In genomic region chr15:78932216-78932808, GRCh38 we compare ENCODE assay signal across 16 cellular contexts. TPM values are rescaled to one million over a fixed set of nuclear protein-coding genes. Genes with fewer than 3 reads are reported as not detected.
A peak's percentile ranks its signal among the peaks of the same experiment; 100 is the strongest.
DNase-seq lines count a peak whose midpoint lies in the region; ATAC-seq lines count a peak whose summit lies in the region.
"Had no signal": no experiment of that assay in that cellular context is flagged by ENCODE, and none has a peak within 500 bp of the region (broad histone marks: within the 10 kb centered on the region; RNA-seq: fewer than 3 reads in every experiment).

No MANE protein-coding gene starts in this region.

- no peak overlapping the region for H3K4ac ChIP-seq in neuronal stem cell (ENCODE audit: low read length)

- in situ Hi-C loops in G401 (cut with HindIII; ENCODE audit: low sequenced_read_pairs): no loop called here

- H3K18ac ChIP-seq in neuronal stem cell (ENCODE audit: low read length): peak overlapping the region; percentile 25

- WGBS in neuronal stem cell (ENCODE audit: extremely low coverage in 2 of 2, insufficient read length in 2 of 2, insufficient replicate concordance in 1 of 2), 2 donors: no CpG with 5 or more reads among the region's 13 CpGs

- peaks cover 4 to 6% of the 10 kb centered on the region in 2 donors for H3K36me3 ChIP-seq in neuronal stem cell (replicated peaks in 1 of 2; ENCODE audit: control insufficient read depth in 2 of 2, insufficient read depth in 2 of 2, low read length in 2 of 2)
- H3K36me3 ChIP-seq in CD8-positive, alpha-beta memory T cell (ENCODE audit: insufficient read depth, low read length): no peaks in the 10 kb centered on the region

- no peak overlapping the region for H2BK15ac ChIP-seq in neuronal stem cell (ENCODE audit: low read length)

- H3K27me3 ChIP-seq in neuronal stem cell (ENCODE audit: control insufficient read depth in 3 of 3, insufficient read depth in 3 of 3, low read depth in 1 of 3, low read length in 3 of 3): no peaks in the 10 kb centered on the region
- H3K27me3 ChIP-seq in CD8-positive, alpha-beta memory T cell (ENCODE audit: insufficient read depth, low read length, poor library complexity, severe bottlenecking): no peaks in the 10 kb centered on the region

- ATAC-seq in GM21447 (IDR thresholded peaks at IDR 0.05; ENCODE audit: unreplicated experiment): no peak
- ATAC-seq: CD8-positive, alpha-beta T cell had no signal

- peak; percentile 65 for DNase-seq in G401 (ENCODE audit: low spot score)
- DNase-seq in cerebellar cortex (ENCODE audit: low spot score): peak; percentile 49
- no peak for DNase-seq in neuronal stem cell (ENCODE audit: low spot score)
- DNase-seq in CD8-positive, alpha-beta memory T cell: no peak
- no peak for DNase-seq in kidney glomerular epithelial cell (lab: John Stamatoyannopoulos, UW)
- no peak for DNase-seq in stimulated activated naive CD4-positive, alpha-beta T cell treated with Interleukin-2 at 50 U/mL for 16 hours (lab: John Stamatoyannopoulos, UW)
- DNase-seq: AML-193; CD8-positive, alpha-beta T cell; H9; NCI-H1436; NCI-H2081 treated with DMSO at 0.1 percent for 48 hours; NCI-H2227 treated with DMSO at 0.1 percent for 48 hours; NCI-H524 treated with DMSO at 0.1 percent for 48 hours; SK-N-SH had no signal

- no peak overlapping the region for H2BK5ac ChIP-seq in neuronal stem cell (ENCODE audit: low read length)

- no peak overlapping the region for H4K8ac ChIP-seq in neuronal stem cell (ENCODE audit: low read depth, low read length)

- peaks cover 5% of the 10 kb centered on the region for H3K36me3 Mint-ChIP-seq in IgD-negative memory B cell
- peaks cover 1 to 5% (median 2%) of the 10 kb centered on the region in 3 donors for H3K36me3 Mint-ChIP-seq in CD8-positive, alpha-beta memory T cell

- H2BK12ac ChIP-seq in neuronal stem cell (ENCODE audit: low read length): no peak overlapping the region

- POLR2A ChIA-PET in CD8-positive, alpha-beta memory T cell (lab: Charles Lee): no interaction called here

- no peak overlapping the region for H2AFZ ChIP-seq in neuronal stem cell (ENCODE audit: low read length)

- H3K4me1 Mint-ChIP-seq in IgD-negative memory B cell: peaks cover 7 to 19% (median 14%) of the 10 kb centered on the region in 3 donors
- H3K4me1 Mint-ChIP-seq in CD8-positive, alpha-beta memory T cell: peaks cover 0 to 3% (median 2%) of the 10 kb centered on the region in 3 donors

- no peak overlapping the region for H2AK5ac ChIP-seq in neuronal stem cell (ENCODE audit: low read depth, low read length)

- H3K4me3 Mint-ChIP-seq in IgD-negative memory B cell: no peak overlapping the region
- H3K4me3 Mint-ChIP-seq in CD8-positive, alpha-beta memory T cell: no peak overlapping the region
- H3K4me3 Mint-ChIP-seq: CD8-positive, alpha-beta T cell; H9 had no signal

- no peaks in the 10 kb centered on the region for H3K27me3 Mint-ChIP-seq in IgD-negative memory B cell
- peaks cover 0 to 1% of the 10 kb centered on the region in 2 donors for H3K27me3 Mint-ChIP-seq in CD8-positive, alpha-beta memory T cell

- H3K14ac ChIP-seq in neuronal stem cell (ENCODE audit: low read length): peak overlapping the region; percentile 94

- H2BK120ac ChIP-seq in neuronal stem cell (ENCODE audit: low read depth, low read length): no peak overlapping the region

- H3K9ac ChIP-seq in neuronal stem cell (ENCODE audit: low read depth, low read length, poor library complexity): no peak overlapping the region
- H3K9ac ChIP-seq: SK-N-SH had no signal

- CTCF ChIA-PET in CD8-positive, alpha-beta memory T cell (lab: Charles Lee): no interaction called here

- peaks cover 0 to 3% of the 10 kb centered on the region in 2 donors for H3K4me1 ChIP-seq in neuronal stem cell (ENCODE audit: control insufficient read depth in 2 of 2, insufficient read depth in 1 of 2, low read depth in 1 of 2, low read length in 2 of 2)
- peaks cover under 1% of the 10 kb centered on the region for H3K4me1 ChIP-seq in CD8-positive, alpha-beta memory T cell (ENCODE audit: insufficient read depth, low read length)

- no peaks in the 10 kb centered on the region for H3K9me3 Mint-ChIP-seq in IgD-negative memory B cell
- H3K9me3 Mint-ChIP-seq in CD8-positive, alpha-beta memory T cell: no peaks in the 10 kb centered on the region
- H3K9me3 Mint-ChIP-seq: CD8-positive, alpha-beta T cell; H9 had no signal

- H3K9me3 ChIP-seq in neuronal stem cell (replicated peaks in 1 of 2; ENCODE audit: control insufficient read depth in 2 of 2, insufficient read depth in 1 of 2, low read depth in 1 of 2, low read length in 2 of 2): no peaks in the 10 kb centered on the region
- no peaks in the 10 kb centered on the region for H3K9me3 ChIP-seq in CD8-positive, alpha-beta memory T cell (ENCODE audit: low read length)
- H3K9me3 ChIP-seq: SK-N-SH had no signal

- H3K79me1 ChIP-seq in neuronal stem cell (ENCODE audit: low read depth, low read length): peaks cover 2% of the 10 kb centered on the region

- H3K27ac Mint-ChIP-seq in IgD-negative memory B cell: peak overlapping the region in 2 of 3 donors; percentile 42 to 60
- no peak overlapping the region for H3K27ac Mint-ChIP-seq in CD8-positive, alpha-beta memory T cell
- H3K27ac Mint-ChIP-seq: CD8-positive, alpha-beta T cell; H9 had no signal

- no peak overlapping the region for H3K27ac ChIP-seq in neuronal stem cell (replicated peaks; ENCODE audit: low read length)
- H3K27ac ChIP-seq in CD8-positive, alpha-beta memory T cell (ENCODE audit: low read depth, low read length): no peak overlapping the region

- H3K4me2 ChIP-seq in neuronal stem cell (ENCODE audit: insufficient read depth, low read length, poor library complexity, severe bottlenecking): no peak overlapping the region

- H3K23ac ChIP-seq in neuronal stem cell (ENCODE audit: low read depth, low read length, poor library complexity): no peak overlapping the region

- H3K4me3 ChIP-seq in neuronal stem cell (ENCODE audit: low read length in 2 of 2): no peak overlapping the region
- no peak overlapping the region for H3K4me3 ChIP-seq in CD8-positive, alpha-beta memory T cell (ENCODE audit: low read length)

- H4K91ac ChIP-seq in neuronal stem cell (ENCODE audit: low read depth, low read length, poor library complexity): no peak overlapping the region

RNA-seq across cellular contexts. Expression of gene CTSH, which starts 12.5 kb away (rescaled TPM):
- total RNA-seq in G401 (2014; rRNA removed; shearing (Covaris generic)): 74.3 and 81.8 TPM in 2 replicates
- 615 TPM for polyA plus RNA-seq in IgD-negative memory B cell
- 7.8 TPM for polyA plus RNA-seq in neuronal stem cell (2013, experiment 1 of 2)
- polyA plus RNA-seq in neuronal stem cell (2013, experiment 2 of 2): 8.7 TPM
- 1 to 10 TPM; 8.1 to 9.8 TPM for total RNA-seq in CD8-positive, alpha-beta memory T cell
- 68.7 TPM for polyA plus RNA-seq in CD8-positive, alpha-beta memory T cell

RNA-seq across cellular contexts. Expression of gene MORF4L1, which starts 59.6 kb away (rescaled TPM):
- total RNA-seq in G401 (2014; rRNA removed; shearing (Covaris generic)): 654 and 661 TPM in 2 replicates
- polyA plus RNA-seq in IgD-negative memory B cell: 218 TPM
- 744 TPM for polyA plus RNA-seq in neuronal stem cell (2013, experiment 1 of 2)
- 748 TPM for polyA plus RNA-seq in neuronal stem cell (2013, experiment 2 of 2)
- 100 to 1,000 TPM; 243 to 269 TPM for total RNA-seq in CD8-positive, alpha-beta memory T cell
- polyA plus RNA-seq in CD8-positive, alpha-beta memory T cell: 272 TPM

Comparison
In these comparisons a context has a peak if more than half of its experiments do, and no peak if none do; other contexts are left out.
1. DNase-seq: peak in G401 (single experiment) and cerebellar cortex (single experiment); none in neuronal stem cell (single experiment), CD8-positive, alpha-beta memory T cell (0 of 5), kidney glomerular epithelial cell (single experiment) and stimulated activated naive CD4-positive, alpha-beta T cell treated with Interleukin-2 at 50 U/mL for 16 hours (single experiment).
2. H3K27ac Mint-ChIP-seq: peak in IgD-negative memory B cell (2 of 3); none in CD8-positive, alpha-beta memory T cell (0 of 8).